8 cellular contexts compared by ENCODE assay signal in genomic region chr5:56123531-56124243, GRCh38.
DNase-seq lines count a peak whose midpoint lies in the region; ATAC-seq and TF ChIP-seq lines count a peak whose summit lies in the region.

No MANE protein-coding gene starts in this region.

- ATAC-seq in GM18861 (IDR thresholded peaks at IDR 0.05; ENCODE audit: unreplicated experiment): no peak

- H3K27me3 Mint-ChIP-seq in Calu3 (ENCODE audit: unreplicated experiment) (no peaks in the 10 kb centered on the region), endothelial cell (ENCODE audit: unreplicated experiment) (no peaks in the 10 kb centered on the region)

- H3K4me3 Mint-ChIP-seq in Calu3 (ENCODE audit: low read depth, unreplicated experiment) (no peak overlapping the region), endothelial cell (ENCODE audit: unreplicated experiment) (no peak overlapping the region)

- intact Hi-C loops in Calu3 (cut with micrococcal nuclease; ENCODE audit: unreplicated experiment): loop anchor here (5.0 kb wide), 1 partner anchor 141 kb away; no protein-coding TSS in a partner anchor

- DNase-seq in Calu3 (peak; percentile 48), NCI-H2227 treated with DMSO at 0.1 percent for 48 hours (lab: John Stamatoyannopoulos, UW) (peak; percentile 26), endothelial cell (ENCODE audit: low spot score) (peak; percentile 38), NCI-H1105 treated with DMSO at 0.1 percent for 48 hours (lab: John Stamatoyannopoulos, UW) (no peak), NCI-H1930 (lab: John Stamatoyannopoulos, UW) (no peak), NCI-H774 (lab: John Stamatoyannopoulos, UW) (no peak)

- H3K4me1 Mint-ChIP-seq in Calu3 (ENCODE audit: low read depth, unreplicated experiment) (peaks cover 26% of the 10 kb centered on the region), endothelial cell (ENCODE audit: unreplicated experiment) (peaks cover 24% of the 10 kb centered on the region)

- H3K4me1 ChIP-seq in mucosa of rectum (ENCODE audit: control insufficient read depth in 2 of 2, insufficient read depth in 2 of 2, low read length in 2 of 2): no peaks in the 10 kb centered on the region

- no peaks in the 10 kb centered on the region for H3K36me3 ChIP-seq in mucosa of rectum (ENCODE audit: control insufficient read depth in 2 of 2, insufficient read depth in 2 of 2, low read length in 2 of 2)

- BruUV-seq in Calu3 (replicated peaks; lab: Mats Ljungman, UMichigan): no TSS peak

- H3K9me3 Mint-ChIP-seq in Calu3 (ENCODE audit: low read depth, unreplicated experiment): no peaks in the 10 kb centered on the region
- no peaks in the 10 kb centered on the region for H3K9me3 Mint-ChIP-seq in endothelial cell (ENCODE audit: unreplicated experiment)

- H3K27ac Mint-ChIP-seq in Calu3 (ENCODE audit: unreplicated experiment): peak overlapping the region; percentile 76
- H3K27ac Mint-ChIP-seq in endothelial cell (ENCODE audit: unreplicated experiment): peak overlapping the region; percentile 61

- no peaks in the 10 kb centered on the region for H3K36me3 Mint-ChIP-seq in Calu3 (ENCODE audit: insufficient read depth, unreplicated experiment)
- no peaks in the 10 kb centered on the region for H3K36me3 Mint-ChIP-seq in endothelial cell (ENCODE audit: low read depth, unreplicated experiment)

- no peak overlapping the region for H3K9ac ChIP-seq in mucosa of rectum (ENCODE audit: low read depth in 1 of 2, low read length in 2 of 2)

- no peaks in the 10 kb centered on the region for H3K27me3 ChIP-seq in mucosa of rectum (ENCODE audit: control insufficient read depth in 2 of 2, insufficient read depth in 2 of 2, low read length in 2 of 2)

- H3K27ac ChIP-seq in mucosa of rectum (ENCODE audit: low read depth in 2 of 2, low read length in 2 of 2): peak overlapping the region; percentile 44 to 53

- H3K4me3 ChIP-seq in mucosa of rectum (ENCODE audit: low read length in 2 of 2): no peak overlapping the region

- no peaks in the 10 kb centered on the region for H3K9me3 ChIP-seq in mucosa of rectum (ENCODE audit: control insufficient read depth in 2 of 2, low read length in 2 of 2)

- TF ChIP-seq CTCF in Calu3 (IDR thresholded peaks at IDR 0.05; ENCODE audit: unreplicated experiment): no peak
- TF ChIP-seq CTCF in endothelial cell (IDR thresholded peaks at IDR 0.05; ENCODE audit: unreplicated experiment): no peak

- CTCF ChIA-PET in Calu3 (lab: Charles Lee): interaction anchor here (0.5 kb wide), 1 partner anchor 51 kb away, joined by 3 read pairs; no protein-coding TSS in a partner anchor

Comparison
In these comparisons a context has a peak if more than half of its experiments do, and no peak if none do; other contexts are left out.
1. DNase-seq: peak in Calu3 (single experiment), NCI-H2227 treated with DMSO at 0.1 percent for 48 hours (single experiment) and endothelial cell (single experiment); none in NCI-H1105 treated with DMSO at 0.1 percent for 48 hours (single experiment), NCI-H1930 (0 of 2) and NCI-H774 (single experiment).